Comparison of ENCODE assay signal across 23 cellular contexts in genomic region chr7:40969641-40970040, GRCh38.
"Had no signal": no experiment of that assay in that cellular context is flagged by ENCODE, and none has a peak within 500 bp of the region (broad histone marks: within the 10 kb centered on the region; RNA-seq: fewer than 3 reads in every experiment).

No MANE protein-coding gene starts in this region.

- H3K4me3 ChIP-seq: ascending aorta, cardiac muscle cell, colonic mucosa, right lobe of liver, testis, transverse colon had no signal

- DNase-seq: activated CD4-positive, alpha-beta T cell treated with anti-CD3 and anti-CD28 coated beads for 4 hours; activated CD4-positive, alpha-beta T cell treated with anti-CD3 and anti-CD28 coated beads, Interleukin-2, amount 50 U/mL, for 48 hours; activated CD8-positive, alpha-beta memory T cell treated with anti-CD3 and anti-CD28 coated beads for 24 hours; activated effector memory CD4-positive, alpha-beta T cell treated with anti-CD3 and anti-CD28 coated beads, Interleukin-2, amount 50 U/mL, for 16 hours; activated naive CD4-positive, alpha-beta T cell treated with anti-CD3 and anti-CD28 coated beads for 36 hours; activated naive CD8-positive, alpha-beta T cell treated with anti-CD3 and anti-CD28 coated beads for 36 hours; cerebellar nuclear complex; colonic mucosa; effector memory CD8-positive, alpha-beta T cell; left colon; midbrain; natural killer cell; right lobe of liver; stimulated activated CD4-positive, alpha-beta T cell treated with anti-CD3 and anti-CD28 coated beads, Interleukin-4, amount 100 ng/mL, for 1 hour; stimulated activated naive CD8-positive, alpha-beta T cell treated with anti-CD3 and anti-CD28 coated beads, Interleukin-15, Interleukin-2, amounts not matched to agents 100 U/mL and 50 U/mL, for 24 hours; T-helper 1 cell; testis; transverse colon had no signal

- H3K36me3 ChIP-seq: ascending aorta, cardiac muscle cell, colonic mucosa, right lobe of liver, transverse colon had no signal

- H3K27me3 ChIP-seq: ascending aorta, cardiac muscle cell, colonic mucosa, right lobe of liver, testis, transverse colon had no signal

- H3K9me3 ChIP-seq: ascending aorta, colonic mucosa, right lobe of liver, testis, transverse colon had no signal

- H3K27ac ChIP-seq: ascending aorta, cardiac muscle cell, colonic mucosa, right lobe of liver, testis, transverse colon had no signal

- FAIRE-seq: frontal cortex, keratinocyte had no signal

- H3K4me1 ChIP-seq: ascending aorta, colonic mucosa, right lobe of liver, transverse colon had no signal

- ATAC-seq: effector memory CD8-positive, alpha-beta T cell; esophagus mucosa; left colon; natural killer cell; right lobe of liver; stimulated activated naive CD8-positive, alpha-beta T cell treated with anti-CD3 and anti-CD28 coated beads, Interleukin-15, Interleukin-2, amounts not matched to agents 100 U/mL and 50 U/mL, for 24 hours had no signal
